In the genomic region with DNA sequence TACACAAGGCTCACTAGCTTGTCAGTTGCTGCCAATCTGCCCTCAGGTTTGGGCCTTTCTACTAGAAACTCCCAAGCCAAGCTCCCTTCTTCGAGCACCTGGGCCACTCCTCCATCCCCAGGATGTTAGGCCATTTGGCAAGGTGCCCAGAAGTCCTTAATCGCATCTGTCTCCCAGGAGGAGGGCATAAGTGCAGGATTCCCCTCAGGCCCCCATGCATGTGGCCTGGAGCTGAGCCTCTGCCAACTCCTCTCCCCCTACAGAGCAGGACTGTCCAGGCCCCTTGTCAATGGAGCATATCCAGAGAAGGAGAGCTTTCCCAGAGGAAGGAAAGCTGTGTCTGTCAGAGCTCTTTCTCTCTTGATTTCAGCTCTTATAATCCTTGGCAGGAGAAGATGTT, we compare ENCODE assay signal across 12 cellular contexts.
A peak's percentile ranks its signal among the peaks of the same experiment; 100 is the strongest.
DNase-seq lines count a peak whose midpoint lies in the region; ATAC-seq and TF ChIP-seq lines count a peak whose summit lies in the region.
"Had no signal": no experiment of that assay in that cellular context is flagged by ENCODE, and none has a peak within 500 bp of the region (broad histone marks: within the 10 kb centered on the region; RNA-seq: fewer than 3 reads in every experiment).

No MANE protein-coding gene starts in this region.

- H3K9me2 ChIP-seq in PC-9 (ENCODE audit: insufficient read depth) = no peaks in the 10 kb centered on the region

- H3K36me3 ChIP-seq in PC-9 (ENCODE audit: low read depth) = no peaks in the 10 kb centered on the region
- H3K36me3 ChIP-seq: BLaER1 treated with 17β-estradiol and CSF1 and Interleukin-3, amounts not matched to agents 10 nM and 100 nM had no signal

- no peaks in the 10 kb centered on the region for H3K27me3 ChIP-seq in PC-9 (ENCODE audit: insufficient read depth, low read depth)
- H3K27me3 ChIP-seq: BLaER1 treated with 17β-estradiol and CSF1 and Interleukin-3, amounts not matched to agents 10 nM and 100 nM had no signal

- POLR2A ChIA-PET in PC-9 (lab: Charles Lee; ENCODE audit: unreplicated experiment) = interaction anchor here (0.6 kb wide), 1 partner anchor 110 kb away, joined by 4 read pairs; no protein-coding TSS in a partner anchor

- H3F3A ChIP-seq in PC-9 (ENCODE audit: insufficient read depth, low read depth) = no peaks in the 10 kb centered on the region

- H3K27ac ChIP-seq in PC-9 = no peak overlapping the region
- H3K27ac ChIP-seq: BLaER1 treated with 17β-estradiol and CSF1 and Interleukin-3, amounts not matched to agents 10 nM and 100 nM had no signal

- H3K9me3 ChIP-seq in PC-9 (ENCODE audit: insufficient read depth, low read depth) = no peaks in the 10 kb centered on the region
- H3K9me3 ChIP-seq: BLaER1 treated with 17β-estradiol and CSF1 and Interleukin-3, amounts not matched to agents 10 nM and 100 nM had no signal

- no peak overlapping the region for H3K4me3 ChIP-seq in PC-9
- H3K4me3 ChIP-seq: BLaER1 treated with 17β-estradiol and CSF1 and Interleukin-3, amounts not matched to agents 10 nM and 100 nM had no signal

- no TSS peak for BruUV-seq in PC-9 (replicated peaks; lab: Mats Ljungman, UMichigan)

- no peaks in the 10 kb centered on the region for H3K79me2 ChIP-seq in PC-9 (ENCODE audit: low read depth)

- no peaks in the 10 kb centered on the region for H3K4me1 ChIP-seq in PC-9 (replicated peaks; ENCODE audit: insufficient read depth)
- H3K4me1 ChIP-seq: BLaER1 treated with 17β-estradiol and CSF1 and Interleukin-3, amounts not matched to agents 10 nM and 100 nM had no signal

- CTCF ChIA-PET in PC-9 (lab: Charles Lee) = no interaction called here

- DNase-seq in DMS153 treated with DMSO at 0.1 percent for 48 hours (lab: John Stamatoyannopoulos, UW; ENCODE audit: unreplicated experiment) = peak; percentile 80
- peak; percentile 99 for DNase-seq in NCI-H146 (lab: John Stamatoyannopoulos, UW)
- peak; percentile 3 for DNase-seq in NCI-H774 (lab: John Stamatoyannopoulos, UW)
- DNase-seq in kidney tubule cell (ENCODE audit: low spot score) = peak; percentile 43
- no peak for DNase-seq in RPMI8226
- DNase-seq in activated CD4-positive, CD25-positive, alpha-beta regulatory T cell (lab: John Stamatoyannopoulos, UW) = no peak
- no peak for DNase-seq in PC-9
- DNase-seq: erythroblast; naive B cell; stimulated activated CD4-positive, alpha-beta T cell treated with anti-CD3 and anti-CD28 coated beads, Interleukin-12 subunit alpha, Interleukin-12 subunit beta, amount 100 ng/mL, for 4 hours had no signal

- no peak for ATAC-seq in GM21723 (IDR thresholded peaks at IDR 0.05; ENCODE audit: unreplicated experiment)

- H4K20me1 ChIP-seq in PC-9 (ENCODE audit: insufficient read depth) = no peaks in the 10 kb centered on the region
- H4K20me1 ChIP-seq: BLaER1 treated with 17β-estradiol and CSF1 and Interleukin-3, amounts not matched to agents 10 nM and 100 nM had no signal

- intact Hi-C loops in PC-9 (cut with micrococcal nuclease; ENCODE audit: unreplicated experiment) = no loop called here

- no peak for TF ChIP-seq CTCF in PC-9 (conservative IDR thresholded peaks at IDR 0.05)

- H3K4me2 ChIP-seq in PC-9 = no peak overlapping the region
- H3K4me2 ChIP-seq: BLaER1 treated with 17β-estradiol and CSF1 and Interleukin-3, amounts not matched to agents 10 nM and 100 nM had no signal

- no peak overlapping the region for H2AFZ ChIP-seq in PC-9

Comparison
In these comparisons a context has a peak if more than half of its experiments do, and no peak if none do; other contexts are left out.
1. DNase-seq: peak in DMS153 treated with DMSO at 0.1 percent for 48 hours (single experiment), NCI-H146 (single experiment), NCI-H774 (single experiment) and kidney tubule cell (single experiment); none in RPMI8226 (single experiment), activated CD4-positive, CD25-positive, alpha-beta regulatory T cell (0 of 4) and PC-9 (0 of 2).